9 cellular contexts compared by ENCODE assay signal in the genomic region with DNA sequence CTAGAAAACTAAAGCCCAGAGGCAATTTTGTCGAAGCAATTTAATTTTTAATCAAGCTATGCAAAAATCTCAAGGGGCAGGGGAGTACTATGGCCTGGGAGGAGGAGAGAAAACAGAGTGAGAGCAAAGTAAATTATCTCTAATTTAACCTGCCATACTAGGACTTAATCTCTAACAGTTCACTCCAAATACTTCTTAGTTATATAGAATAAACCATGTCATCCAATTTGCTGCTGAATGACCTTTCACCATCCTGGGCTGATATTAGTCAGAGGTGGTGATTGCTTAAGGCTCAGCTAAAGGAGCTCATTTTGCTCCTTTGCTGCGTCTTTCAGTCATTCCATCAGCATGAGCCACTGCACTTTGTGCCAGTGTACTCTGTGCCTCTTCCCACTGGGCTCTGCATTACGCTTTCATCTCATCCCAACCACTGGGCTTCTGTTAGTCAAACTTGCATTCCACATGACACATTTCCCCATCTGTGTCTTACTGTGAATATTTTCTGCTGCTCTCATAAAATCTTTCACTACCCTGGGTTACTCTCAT.
DNase-seq lines count a peak whose midpoint lies in the region; ATAC-seq and TF ChIP-seq lines count a peak whose summit lies in the region.
"Had no signal": no experiment of that assay in that cellular context is flagged by ENCODE, and none has a peak within 500 bp of the region (broad histone marks: within the 10 kb centered on the region; RNA-seq: fewer than 3 reads in every experiment).

No MANE protein-coding gene starts in this region.

- no peaks in the 10 kb centered on the region for H3K9me3 ChIP-seq in RWPE2 (ENCODE audit: severe bottlenecking)

- H3K27ac ChIP-seq in RWPE2 (ENCODE audit: poor library complexity, severe bottlenecking), result peak overlapping the region; percentile 99

- no peak overlapping the region for H3K4me3 ChIP-seq in RWPE2 (ENCODE audit: severe bottlenecking)

- intact Hi-C loops in posterior vena cava (cut with DNase I), result no loop called here

- no peaks in the 10 kb centered on the region for H3K27me3 ChIP-seq in RWPE2 (ENCODE audit: insufficient read depth, poor library complexity, severe bottlenecking)

- H3K36me3 ChIP-seq in RWPE2 (ENCODE audit: low read depth), result no peaks in the 10 kb centered on the region

- DNase-seq in EH (ENCODE audit: low read depth), result peak; percentile 100
- peak; percentile 92 for DNase-seq in RWPE2 (ENCODE audit: low spot score)
- DNase-seq in fibroblast of the conjunctiva (ENCODE audit: low read depth), result peak; percentile 98
- DNase-seq in posterior vena cava (ENCODE audit: low spot score), result peak; percentile 92
- DNase-seq in cortex of kidney (lab: John Stamatoyannopoulos, UW), result no peak
- DNase-seq in activated CD4-positive, alpha-beta T cell treated with anti-CD3 and anti-CD28 coated beads for 48 hours, result no peak
- DNase-seq: NCI-H1930 had no signal

- peaks cover 31% of the 10 kb centered on the region for H3K4me1 ChIP-seq in RWPE2 (ENCODE audit: insufficient read depth, poor library complexity, severe bottlenecking)

- ATAC-seq in RWPE2 (ENCODE audit: low read depth) (peak; percentile 98), HG02981 (IDR thresholded peaks at IDR 0.05; ENCODE audit: unreplicated experiment) (no peak), GM21526 (IDR thresholded peaks at IDR 0.05; ENCODE audit: low FRiP score, unreplicated experiment) (no peak)

- no peak for TF ChIP-seq CTCF in RWPE2 (IDR thresholded peaks at IDR 0.05; ENCODE audit: poor library complexity, severe bottlenecking)

Comparison
In these comparisons a context has a peak if more than half of its experiments do, and no peak if none do; other contexts are left out.
1. DNase-seq: peak in EH (single experiment), RWPE2 (single experiment), fibroblast of the conjunctiva (single experiment) and posterior vena cava (single experiment); none in cortex of kidney (single experiment) and activated CD4-positive, alpha-beta T cell treated with anti-CD3 and anti-CD28 coated beads for 48 hours (single experiment).